In the genomic region with DNA sequence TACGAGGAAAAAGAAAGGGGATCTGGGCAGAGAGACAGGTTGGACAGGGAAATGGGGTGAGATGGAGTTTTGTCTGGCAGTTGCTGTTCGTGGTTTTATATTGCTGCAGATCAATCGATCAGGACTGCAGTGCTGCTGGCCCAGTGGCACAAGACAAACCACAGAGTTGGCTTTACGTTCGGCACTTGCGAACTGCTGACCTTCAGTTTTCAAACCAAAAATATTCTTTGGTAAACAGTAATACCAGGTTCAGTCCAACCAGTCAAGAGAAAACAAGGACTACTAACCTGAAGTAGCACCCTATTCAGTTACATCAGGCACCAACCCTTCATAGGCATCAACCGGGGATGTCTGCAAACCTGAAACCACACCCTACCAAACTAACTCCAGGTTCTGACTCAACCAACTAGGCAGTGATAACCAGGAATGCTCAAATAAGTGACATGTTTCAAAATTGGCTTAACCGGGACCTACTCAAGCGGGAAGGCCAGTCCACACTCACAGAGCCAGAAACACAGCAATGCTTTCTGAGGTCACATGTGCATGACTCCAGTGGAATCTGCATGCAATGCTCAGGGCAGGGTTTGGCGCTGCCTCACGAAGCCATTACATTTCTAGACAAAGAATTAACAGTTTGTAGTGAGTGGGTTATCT, we compare ENCODE assay signal across 8 cellular contexts.
DNase-seq lines count a peak whose midpoint lies in the region; ATAC-seq and TF ChIP-seq lines count a peak whose summit lies in the region.

No MANE protein-coding gene starts in this region.

- peak overlapping the region; percentile 96 for H3K27ac ChIP-seq in cardiac muscle cell
- H3K27ac ChIP-seq in gastrocnemius medialis = peak overlapping the region; percentile 87 to 97 (median 90)

- no peaks in the 10 kb centered on the region for H3K27me3 ChIP-seq in cardiac muscle cell
- H3K27me3 ChIP-seq in gastrocnemius medialis = no peaks in the 10 kb centered on the region

- TF ChIP-seq CTCF in cardiac muscle cell (IDR thresholded peaks at IDR 0.05; ENCODE audit: low read depth, low read length) = no peak
- no peak for TF ChIP-seq CTCF in gastrocnemius medialis (IDR thresholded peaks at IDR 0.05 in 4 of 5, conservative IDR thresholded peaks at IDR 0.05 in 1 of 5)
- no peak for TF ChIP-seq CTCF in nephron progenitor cell (IDR thresholded peaks at IDR 0.05)

- ATAC-seq in activated T-helper 17 cell treated with anti-CD3 and anti-CD28 coated beads, Interleukin-2, amount 50 U/mL, for 72 hours (replicated peaks) = no peak
- ATAC-seq in gastrocnemius medialis = peak; percentile 53 to 60
- no peak for ATAC-seq in HG03097 (IDR thresholded peaks at IDR 0.05; ENCODE audit: low FRiP score, unreplicated experiment)
- ATAC-seq in HG03469 (IDR thresholded peaks at IDR 0.05; ENCODE audit: unreplicated experiment) = no peak
- ATAC-seq in GM21367 (IDR thresholded peaks at IDR 0.05; ENCODE audit: unreplicated experiment) = no peak

- peaks cover 25% of the 10 kb centered on the region for H3K36me3 Mint-ChIP-seq in activated T-helper 17 cell treated with anti-CD3 and anti-CD28 coated beads, Interleukin-2, amount 50 U/mL, for 72 hours (ENCODE audit: low read depth)
- H3K36me3 Mint-ChIP-seq in nephron progenitor cell (ENCODE audit: low read depth) = peaks cover 27% of the 10 kb centered on the region

- H3K4me1 Mint-ChIP-seq in activated T-helper 17 cell treated with anti-CD3 and anti-CD28 coated beads, Interleukin-2, amount 50 U/mL, for 72 hours = peaks cover 31% of the 10 kb centered on the region
- peaks cover 62% of the 10 kb centered on the region for H3K4me1 Mint-ChIP-seq in nephron progenitor cell

- H3K4me3 Mint-ChIP-seq in activated T-helper 17 cell treated with anti-CD3 and anti-CD28 coated beads, Interleukin-2, amount 50 U/mL, for 72 hours = peak overlapping the region; percentile 8
- no peak overlapping the region for H3K4me3 Mint-ChIP-seq in nephron progenitor cell

- intact Hi-C loops in gastrocnemius medialis (cut with DNase I; ENCODE audit: low total_unique reads) = no loop called here

- no peaks in the 10 kb centered on the region for H3K27me3 Mint-ChIP-seq in activated T-helper 17 cell treated with anti-CD3 and anti-CD28 coated beads, Interleukin-2, amount 50 U/mL, for 72 hours
- H3K27me3 Mint-ChIP-seq in nephron progenitor cell (ENCODE audit: low read depth, poor library complexity) = no peaks in the 10 kb centered on the region

- H3K4me1 ChIP-seq in cardiac muscle cell (ENCODE audit: low read depth) (peaks cover 66% of the 10 kb centered on the region), gastrocnemius medialis (peaks cover 68 to 73% of the 10 kb centered on the region in 2 donors)

- DNase-seq in EL (peak; percentile 63), cardiac muscle cell (ENCODE audit: low read depth in 1 of 2, low spot score in 1 of 2) (peak in 1 of 2 donors; percentile 77), gastrocnemius medialis (peak; percentile 61 to 79), nephron progenitor cell (no peak)

- H3K4me3 ChIP-seq in cardiac muscle cell = no peak overlapping the region
- H3K4me3 ChIP-seq in gastrocnemius medialis = no peak overlapping the region

- TF ChIP-seq POLR2A in gastrocnemius medialis (IDR thresholded peaks at IDR 0.05) = no peak

- H3K9me3 Mint-ChIP-seq in activated T-helper 17 cell treated with anti-CD3 and anti-CD28 coated beads, Interleukin-2, amount 50 U/mL, for 72 hours = no peaks in the 10 kb centered on the region
- H3K9me3 Mint-ChIP-seq in nephron progenitor cell = no peaks in the 10 kb centered on the region

- H3K9me3 ChIP-seq in cardiac muscle cell (ENCODE audit: low read depth) (no peaks in the 10 kb centered on the region), gastrocnemius medialis (no peaks in the 10 kb centered on the region)

- H3K36me3 ChIP-seq in cardiac muscle cell (no peaks in the 10 kb centered on the region), gastrocnemius medialis (no peaks in the 10 kb centered on the region)

- in situ Hi-C loops in gastrocnemius medialis (cut with MboI; ENCODE audit: low sequenced_read_pairs in 4 of 4) = no loop called here

- peak overlapping the region; percentile 66 for H3K27ac Mint-ChIP-seq in activated T-helper 17 cell treated with anti-CD3 and anti-CD28 coated beads, Interleukin-2, amount 50 U/mL, for 72 hours
- H3K27ac Mint-ChIP-seq in nephron progenitor cell = no peak overlapping the region

Comparison
In these comparisons a context has a peak if more than half of its experiments do, and no peak if none do; other contexts are left out.
1. ATAC-seq: peak in gastrocnemius medialis (2 of 2); none in activated T-helper 17 cell treated with anti-CD3 and anti-CD28 coated beads, Interleukin-2, amount 50 U/mL, for 72 hours (single experiment), HG03097 (single experiment), HG03469 (single experiment) and GM21367 (single experiment).